Comparison of ENCODE assay signal across 14 cellular contexts in genomic region chrX:107849747-107850478, GRCh38. TPM values are rescaled to one million over a fixed set of nuclear protein-coding genes. Genes with fewer than 3 reads are reported as not detected.
DNase-seq lines count a peak whose midpoint lies in the region; ATAC-seq, FAIRE-seq and TF ChIP-seq lines count a peak whose summit lies in the region.
"Had no signal": no experiment of that assay in that cellular context is flagged by ENCODE, and none has a peak within 500 bp of the region (broad histone marks: within the 10 kb centered on the region; RNA-seq: fewer than 3 reads in every experiment).

No MANE protein-coding gene starts in this region.

- TF ChIP-seq RAD21 in H1 (IDR thresholded peaks at IDR 0.05 in 1 of 2, conservative IDR thresholded peaks at IDR 0.05 in 1 of 2; ENCODE audit: low read depth in 2 of 2, low read length in 2 of 2): peak; percentile 8 to 29; a peak in 1 of 4 replicates

- no peak overlapping the region for H3K4me2 ChIP-seq in H1 (ENCODE audit: insufficient read depth in 1 of 2, low read depth in 2 of 2, low read length in 2 of 2)
- H3K4me2 ChIP-seq in PC-9: no peak overlapping the region

- TF ChIP-seq EP300 in H1 (IDR thresholded peaks at IDR 0.05; ENCODE audit: borderline replicate concordance in 1 of 2, low read depth in 2 of 2, low read length in 2 of 2): no peak
- no peak for TF ChIP-seq EP300 in ovary (IDR thresholded peaks at IDR 0.05)

- TF ChIP-seq POLR2A in breast epithelium (IDR thresholded peaks at IDR 0.05) (no peak), NB4 (IDR thresholded peaks at IDR 0.05; ENCODE audit: extremely low read depth, insufficient read length) (no peak), H1 (IDR thresholded peaks at IDR 0.05; ENCODE audit: control extremely low read depth in 1 of 2, low read depth in 2 of 2, low read length in 2 of 2) (no peak), ovary (IDR thresholded peaks at IDR 0.05) (no peak)

- H3K9me3 Mint-ChIP-seq in MCF 10A (ENCODE audit: unreplicated experiment): no peaks in the 10 kb centered on the region
- H3K9me3 Mint-ChIP-seq in CD4-positive, alpha-beta T cell: no peaks in the 10 kb centered on the region
- H3K9me3 Mint-ChIP-seq: activated naive CD8-positive, alpha-beta T cell treated with anti-CD3 and anti-CD28 coated beads for 36 hours; CD14-positive monocyte; nephron had no signal

- no peak overlapping the region for H3K4ac ChIP-seq in H1 (replicated peaks; ENCODE audit: insufficient read length, low read depth, low read length)

- H3K79me2 ChIP-seq in H1 (ENCODE audit: control insufficient read depth in 1 of 2, insufficient read depth in 2 of 2, low read length in 2 of 2) (no peaks in the 10 kb centered on the region), PC-9 (ENCODE audit: low read depth) (no peaks in the 10 kb centered on the region)

- no peak overlapping the region for H4K5ac ChIP-seq in H1 (ENCODE audit: insufficient read length, low read depth, low read length)

- no peak overlapping the region for H2BK5ac ChIP-seq in H1 (ENCODE audit: low read depth, low read length)

- no peak for FAIRE-seq in H1 (lab: Jason Lieb, UNC)
- FAIRE-seq: H54, small intestine had no signal

- H3K4me3 Mint-ChIP-seq in MCF 10A (ENCODE audit: unreplicated experiment): no peak overlapping the region
- H3K4me3 Mint-ChIP-seq in CD4-positive, alpha-beta T cell: no peak overlapping the region
- H3K4me3 Mint-ChIP-seq: activated naive CD8-positive, alpha-beta T cell treated with anti-CD3 and anti-CD28 coated beads for 36 hours; CD14-positive monocyte; nephron had no signal

- no peaks in the 10 kb centered on the region for H3K23me2 ChIP-seq in H1 (ENCODE audit: low read depth, low read length)

- no peaks in the 10 kb centered on the region; the same call in 1 of the 2 replicates for H3K9me2 ChIP-seq in PC-9 (ENCODE audit: insufficient read depth)

- H3K27me3 ChIP-seq in breast epithelium: peaks cover 0 to 34% of the 10 kb centered on the region in 2 donors
- no peaks in the 10 kb centered on the region for H3K27me3 ChIP-seq in H1 (replicated peaks in 1 of 4; ENCODE audit: control insufficient read depth in 3 of 4, extremely low read depth in 1 of 4, insufficient read depth in 3 of 4, low read length in 3 of 4)
- H3K27me3 ChIP-seq in psoas muscle (ENCODE audit: insufficient read depth in 3 of 3, low read length in 2 of 3): peaks cover 0 to 24% (median 0%) of the 10 kb centered on the region in 3 donors
- H3K27me3 ChIP-seq in ovary: no peaks in the 10 kb centered on the region
- no peaks in the 10 kb centered on the region for H3K27me3 ChIP-seq in PC-9 (ENCODE audit: insufficient read depth, low read depth)
- no peaks in the 10 kb centered on the region for H3K27me3 ChIP-seq in CD4-positive, alpha-beta T cell (ENCODE audit: control insufficient read depth, insufficient read depth, low read length)

- H3K23ac ChIP-seq in H1 (ENCODE audit: insufficient read length): no peak overlapping the region

- H3F3A ChIP-seq in PC-9 (ENCODE audit: insufficient read depth, low read depth): no peaks in the 10 kb centered on the region

- H3K4me1 Mint-ChIP-seq in MCF 10A (ENCODE audit: insufficient read depth, unreplicated experiment): peaks cover 5% of the 10 kb centered on the region
- H3K4me1 Mint-ChIP-seq in CD4-positive, alpha-beta T cell (ENCODE audit: low read depth): peaks cover 10% of the 10 kb centered on the region
- H3K4me1 Mint-ChIP-seq: nephron had no signal

- no peak overlapping the region for H4K8ac ChIP-seq in H1 (ENCODE audit: extremely low read depth, insufficient read depth, low read length)

- H2BK12ac ChIP-seq in H1 (ENCODE audit: low read depth, low read length): no peak overlapping the region

- no TSS peak for BruUV-seq in MCF 10A (replicated peaks; lab: Mats Ljungman, UMichigan)
- BruUV-seq in PC-9 (replicated peaks; lab: Mats Ljungman, UMichigan): no TSS peak

- H3K27ac Mint-ChIP-seq in MCF 10A (ENCODE audit: low read depth, unreplicated experiment): no peak overlapping the region
- H3K27ac Mint-ChIP-seq in CD4-positive, alpha-beta T cell: no peak overlapping the region
- H3K27ac Mint-ChIP-seq: activated naive CD8-positive, alpha-beta T cell treated with anti-CD3 and anti-CD28 coated beads for 36 hours; CD14-positive monocyte; nephron had no signal

- H3K79me1 ChIP-seq in H1 (ENCODE audit: low read depth, low read length): no peaks in the 10 kb centered on the region

- no peak overlapping the region for H2BK15ac ChIP-seq in H1 (ENCODE audit: low read length)

- DNase-seq in MCF 10A (ENCODE audit: unreplicated experiment) (peak; percentile 11), breast epithelium (ENCODE audit: low spot score in 2 of 2) (no peak), NB4 (ENCODE audit: low read depth) (peak; percentile 2), H1 (ENCODE audit: low read depth in 1 of 2, low spot score in 2 of 2) (no peak), psoas muscle (no peak), ovary (no peak), PC-9 (no peak)
- no peak for DNase-seq in CD4-positive, alpha-beta T cell
- DNase-seq: activated naive CD8-positive, alpha-beta T cell treated with anti-CD3 and anti-CD28 coated beads for 36 hours; NCI-H526; small intestine had no signal

- ATAC-seq in psoas muscle: peak in 1 of 4 donors; percentile 35
- ATAC-seq in CD4-positive, alpha-beta T cell (ENCODE audit: poor library complexity): no peak

- H2BK120ac ChIP-seq in H1 (replicated peaks; ENCODE audit: low read depth, low read length): no peak overlapping the region

- no peak overlapping the region for H2BK20ac ChIP-seq in H1 (ENCODE audit: low read length)

- no peak overlapping the region for H4K91ac ChIP-seq in H1 (replicated peaks; ENCODE audit: insufficient read length, low read length)

- no peak overlapping the region for H3K4me3 ChIP-seq in breast epithelium
- no peak overlapping the region for H3K4me3 ChIP-seq in NB4 (ENCODE audit: low read depth, low read length)
- no peak overlapping the region for H3K4me3 ChIP-seq in H1 (ENCODE audit: extremely low read depth in 1 of 4, insufficient read depth in 2 of 4, low read depth in 3 of 4, low read length in 4 of 4)
- no peak overlapping the region for H3K4me3 ChIP-seq in psoas muscle
- no peak overlapping the region for H3K4me3 ChIP-seq in ovary
- H3K4me3 ChIP-seq in PC-9: no peak overlapping the region

- WGBS in H1 (ENCODE audit: extremely low coverage in 1 of 2, insufficient coverage in 1 of 2, insufficient read length in 1 of 2, insufficient replicate concordance in 2 of 2, low coverage in 1 of 2, low lambda C conversion rate in 2 of 2, missing lambda C conversion rate in 1 of 2), 2 experiments: 89% methylated on average over 5 of the region's 5 CpGs; no CpG with 5 or more reads in 1 of the 2 experiments
- 29 to 58% (median 47%) methylated on average over 5 of the region's 5 CpGs for WGBS in psoas muscle, 3 donors
- WGBS in ovary, 3 donors: 36 to 43% (median 42%) methylated on average over 5 of the region's 5 CpGs

- H3K4me1 ChIP-seq in breast epithelium: no peaks in the 10 kb centered on the region
- no peaks in the 10 kb centered on the region; a peak in 1 of 7 replicates for H3K4me1 ChIP-seq in H1 (replicated peaks in 1 of 4; ENCODE audit: control insufficient read depth in 3 of 4, insufficient read depth in 4 of 4, low read length in 3 of 4)
- no peaks in the 10 kb centered on the region for H3K4me1 ChIP-seq in psoas muscle
- no peaks in the 10 kb centered on the region for H3K4me1 ChIP-seq in ovary (ENCODE audit: insufficient read depth)
- peaks cover 7% of the 10 kb centered on the region; the same call in 1 of the 2 replicates for H3K4me1 ChIP-seq in PC-9 (replicated peaks; ENCODE audit: insufficient read depth)

- peaks cover 37% of the 10 kb centered on the region for H3K27me3 Mint-ChIP-seq in MCF 10A (ENCODE audit: insufficient read depth, unreplicated experiment)
- H3K27me3 Mint-ChIP-seq in CD4-positive, alpha-beta T cell: no peaks in the 10 kb centered on the region
- H3K27me3 Mint-ChIP-seq: activated naive CD8-positive, alpha-beta T cell treated with anti-CD3 and anti-CD28 coated beads for 36 hours had no signal

- no peak overlapping the region for H3K14ac ChIP-seq in H1 (ENCODE audit: insufficient read length)

- CTCF ChIA-PET in MCF 10A (lab: Yijun Ruan, JAX): no interaction called here
- CTCF ChIA-PET in H1 (lab: Charles Lee; ENCODE audit: partially characterized antibody): interaction anchor here (0.6 to 1.2 kb wide), 8 partner anchors 8 to 172 kb away, joined by 3 to 6 read pairs (median 3); partner anchors contain the start of gene NCBP2L
- CTCF ChIA-PET in PC-9 (lab: Charles Lee): no interaction called here
- CTCF ChIA-PET in CD4-positive, alpha-beta T cell (lab: Charles Lee): no interaction called here

- no peak overlapping the region for H2AK5ac ChIP-seq in H1 (ENCODE audit: low read depth, low read length)

- TF ChIP-seq CTCF in MCF 10A (IDR thresholded peaks at IDR 0.05; ENCODE audit: unreplicated experiment) (no peak), breast epithelium (IDR thresholded peaks at IDR 0.05) (no peak), NB4 (IDR thresholded peaks at IDR 0.05; ENCODE audit: low read depth, low read length) (no peak), H1 (IDR thresholded peaks at IDR 0.05; ENCODE audit: control extremely low read depth in 1 of 3, insufficient read depth in 1 of 3, low read depth in 1 of 3, low read length in 3 of 3) (peak; percentile 28 to 48 (median 45)), psoas muscle (IDR thresholded peaks at IDR 0.05) (peak; percentile 11), ovary (IDR thresholded peaks at IDR 0.05) (no peak), PC-9 (conservative IDR thresholded peaks at IDR 0.05) (no peak)
- no peak for TF ChIP-seq CTCF in CD4-positive, alpha-beta T cell (IDR thresholded peaks at IDR 0.05)

- no peaks in the 10 kb centered on the region for H3K36me3 ChIP-seq in breast epithelium
- H3K36me3 ChIP-seq in H1 (ENCODE audit: control insufficient read depth in 2 of 4, insufficient read depth in 4 of 4, low read length in 3 of 4): no peaks in the 10 kb centered on the region
- H3K36me3 ChIP-seq in psoas muscle (ENCODE audit: insufficient read depth in 1 of 2, low read depth in 1 of 2): no peaks in the 10 kb centered on the region
- no peaks in the 10 kb centered on the region for H3K36me3 ChIP-seq in ovary
- H3K36me3 ChIP-seq in PC-9 (ENCODE audit: low read depth): no peaks in the 10 kb centered on the region

- no peak overlapping the region for H3K18ac ChIP-seq in H1 (ENCODE audit: extremely low read depth, low read length)

- peaks cover 7% of the 10 kb centered on the region for H3K36me3 Mint-ChIP-seq in MCF 10A (ENCODE audit: insufficient read depth, unreplicated experiment)
- H3K36me3 Mint-ChIP-seq in CD4-positive, alpha-beta T cell (ENCODE audit: low read depth): peaks cover 23% of the 10 kb centered on the region
- H3K36me3 Mint-ChIP-seq: CD14-positive monocyte had no signal

- H4K20me1 ChIP-seq in H1 (replicated peaks in 1 of 2; ENCODE audit: control insufficient read depth in 1 of 2, insufficient read depth in 2 of 2, low read length in 2 of 2): no peaks in the 10 kb centered on the region
- H4K20me1 ChIP-seq in PC-9 (ENCODE audit: insufficient read depth): no peaks in the 10 kb centered on the region

- H3K56ac ChIP-seq in H1 (replicated peaks; ENCODE audit: insufficient read length, low read depth, low read length): no peak overlapping the region

- no peak overlapping the region for H3K9ac ChIP-seq in H1 (replicated peaks in 1 of 4; ENCODE audit: extremely low read depth in 1 of 4, low read depth in 3 of 4, low read length in 3 of 4)

- intact Hi-C loops in MCF 10A (cut with micrococcal nuclease): no loop called here
- intact Hi-C loops in breast epithelium (cut with DNase I; ENCODE audit: low total_unique reads): no loop called here
- intact Hi-C loops in psoas muscle (cut with DNase I): no loop called here
- intact Hi-C loops in ovary (cut with DNase I): no loop called here
- intact Hi-C loops in PC-9 (cut with micrococcal nuclease; ENCODE audit: unreplicated experiment): no loop called here
- intact Hi-C loops in CD4-positive, alpha-beta T cell (cut with DNase I, micrococcal nuclease): no loop called here

- H3K27ac ChIP-seq in breast epithelium (peak overlapping the region in 1 of 2 donors; percentile 44), H1 (ENCODE audit: low read depth, low read length) (no peak overlapping the region), psoas muscle (no peak overlapping the region), ovary (no peak overlapping the region), PC-9 (no peak overlapping the region)
- H3K27ac ChIP-seq in CD4-positive, alpha-beta T cell (ENCODE audit: low read depth, low read length): no peak overlapping the region

- peak overlapping the region; percentile 94; the same call in 1 of the 2 replicates for H2AFZ ChIP-seq in H1 (ENCODE audit: low read length)
- H2AFZ ChIP-seq in PC-9: no peak overlapping the region

- H3K9me3 ChIP-seq in breast epithelium: no peaks in the 10 kb centered on the region
- H3K9me3 ChIP-seq in H1 (ENCODE audit: insufficient read depth in 2 of 2, low read depth in 1 of 2, low read length in 1 of 2): no peaks in the 10 kb centered on the region
- no peaks in the 10 kb centered on the region for H3K9me3 ChIP-seq in psoas muscle
- H3K9me3 ChIP-seq in ovary: no peaks in the 10 kb centered on the region
- no peaks in the 10 kb centered on the region; the same call in 1 of the 2 replicates for H3K9me3 ChIP-seq in PC-9 (ENCODE audit: insufficient read depth, low read depth)
- H3K9me3 ChIP-seq in CD4-positive, alpha-beta T cell (ENCODE audit: control insufficient read depth, low read length): no peaks in the 10 kb centered on the region

- POLR2A ChIA-PET in MCF 10A (lab: Yijun Ruan, JAX): no interaction called here
- POLR2A ChIA-PET in H1 (lab: Charles Lee; ENCODE audit: partially characterized antibody): no interaction called here
- POLR2A ChIA-PET in PC-9 (lab: Charles Lee; ENCODE audit: unreplicated experiment): no interaction called here
- POLR2A ChIA-PET in CD4-positive, alpha-beta T cell (lab: Charles Lee): interaction anchor here (0.7 kb wide), 1 partner anchor 177 kb away, joined by 3 read pairs; no protein-coding TSS in a partner anchor

RNA-seq across cellular contexts. Expression of gene MID2, which starts 24.2 kb away (rescaled TPM):
- total RNA-seq in MCF 10A (2022) (12.1 and 15.6 TPM in 2 replicates), breast epithelium (10 to 100 TPM; 28.2 to 32.3 (median 28.5) TPM), psoas muscle (10 to 100 TPM; 17.5 to 21.6 (median 20.0) TPM), ovary (10 to 100 TPM; 15.9 to 29.6 (median 24.0) TPM), PC-9 (2021) (1.0 and 1.1 TPM in 2 replicates)
- total RNA-seq in H1 (2021; fragmentation: NEBNext Ultra II Directional; extraction: Animal tissue kit (Norgen Biotek cat#: 25700)): 1.6 and 1.7 TPM in 2 replicates
- polyA plus RNA-seq in H1 (2011; rRNA removed) (0.98 and 1.3 TPM in 2 replicates), psoas muscle (10 to 100 TPM in 1 of 3 donors, 1 to 10 TPM in 2; 4.8 to 20.5 (median 5.9) TPM), ovary (10 to 100 TPM in 1 of 2 donors, 1 to 10 TPM in 1; 4.3 to 19.8 TPM)
- 0.90 TPM for polyA plus RNA-seq in H1 (2011; cell fraction: cytosol; rRNA removed)
- 1.5 TPM for polyA plus RNA-seq in H1 (2011; cell fraction: nucleus; rRNA removed)
- 0.66 to 1.5 TPM (median 1.0 TPM) in 4 replicates for polyA plus RNA-seq in H1 (2012, experiment 1 of 2)
- polyA plus RNA-seq in H1 (2012, experiment 2 of 2): 0.25 TPM
- polyA plus RNA-seq in H1 (2013, experiment 1 of 2): 0.59 TPM
- polyA plus RNA-seq in H1 (2013, experiment 2 of 2): 0.53 TPM
- 5.5 and 9.0 TPM in 2 replicates for polyA minus RNA-seq in H1 (2011; rRNA and poly(A)+ RNA removed)
- polyA minus RNA-seq in H1 (2011; cell fraction: cytosol; rRNA and poly(A)+ RNA removed): 2.6 TPM
- 5.0 TPM for polyA minus RNA-seq in H1 (2011; cell fraction: nucleus; rRNA and poly(A)+ RNA removed)
- 10 to 100 TPM; 15.7 to 16.9 TPM for total RNA-seq in CD4-positive, alpha-beta T cell

Comparison
In these comparisons a context has a peak if more than half of its experiments do, and no peak if none do; other contexts are left out.
1. DNase-seq: peak in MCF 10A (single experiment) and NB4 (single experiment); none in breast epithelium (0 of 2), H1 (0 of 2), psoas muscle (0 of 2), ovary (0 of 5), PC-9 (0 of 2) and CD4-positive, alpha-beta T cell (0 of 10).
2. CTCF ChIP-seq: peak in H1 (3 of 3) and psoas muscle (single experiment); none in MCF 10A (single experiment), breast epithelium (0 of 3), NB4 (single experiment), ovary (0 of 3), PC-9 (single experiment) and CD4-positive, alpha-beta T cell (single experiment).